In genomic region chr14:101360045-101360931, GRCh38 we compare ENCODE assay signal across 13 cellular contexts.
DNase-seq lines count a peak whose midpoint lies in the region; ATAC-seq and TF ChIP-seq lines count a peak whose summit lies in the region.
"Had no signal": no experiment of that assay in that cellular context is flagged by ENCODE, and none has a peak within 500 bp of the region (broad histone marks: within the 10 kb centered on the region; RNA-seq: fewer than 3 reads in every experiment).

No MANE protein-coding gene starts in this region.

- H3K27me3 ChIP-seq in DOHH2 (ENCODE audit: control insufficient read depth, low read length) (no peaks in the 10 kb centered on the region), brain microvascular endothelial cell (replicated peaks) (no peaks in the 10 kb centered on the region)

- H3K27ac ChIP-seq in DOHH2 (ENCODE audit: low read depth, low read length), result peak overlapping the region; percentile 99
- peak overlapping the region; percentile 60 for H3K27ac ChIP-seq in VCaP
- H3K27ac ChIP-seq in brain microvascular endothelial cell, result no peak overlapping the region

- H3K27ac Mint-ChIP-seq in activated naive CD8-positive, alpha-beta T cell treated with anti-CD3 and anti-CD28 coated beads for 36 hours, result no peak overlapping the region
- H3K27ac Mint-ChIP-seq: CD4-positive, CD25-positive, alpha-beta regulatory T cell; endodermal cell had no signal

- peak overlapping the region; percentile 74 for H3K4me3 ChIP-seq in DOHH2 (ENCODE audit: low read length)
- no peak overlapping the region for H3K4me3 ChIP-seq in brain microvascular endothelial cell (ENCODE audit: low read depth, low read length)
- H3K4me3 ChIP-seq: skin epidermis had no signal

- peak overlapping the region; percentile 98 for H3K4me2 ChIP-seq in DOHH2 (ENCODE audit: low read length)

- in situ Hi-C loops in brain microvascular endothelial cell (cut with HindIII; ENCODE audit: low pct_ligation_motif_present, low sequenced_read_pairs), result no loop called here

- H3K4me1 Mint-ChIP-seq in activated naive CD8-positive, alpha-beta T cell treated with anti-CD3 and anti-CD28 coated beads for 36 hours, result no peaks in the 10 kb centered on the region
- H3K4me1 Mint-ChIP-seq: CD4-positive, CD25-positive, alpha-beta regulatory T cell had no signal

- intact Hi-C loops in left colon (cut with DNase I, micrococcal nuclease), result no loop called here
- intact Hi-C loops in sciatic nerve (cut with DNase I), result no loop called here

- peaks cover 36% of the 10 kb centered on the region for H3F3A ChIP-seq in DOHH2 (ENCODE audit: control insufficient read depth, insufficient read depth)

- H3K4me1 ChIP-seq in DOHH2 (ENCODE audit: control insufficient read depth, low read length), result peaks cover 91% of the 10 kb centered on the region

- ATAC-seq in left colon, result peak; percentile 26
- ATAC-seq in sciatic nerve, result peak; percentile 50
- ATAC-seq: activated CD4-positive, CD25-positive, alpha-beta regulatory T cell treated with anti-CD3 and anti-CD28 coated beads, Interleukin-2, amount 50 U/mL, for 24 hours had no signal

- peaks cover 2% of the 10 kb centered on the region; the same call in 1 of the 2 replicates for H3K79me2 ChIP-seq in DOHH2 (ENCODE audit: control insufficient read depth, low read length)

- H3K36me3 ChIP-seq in DOHH2 (ENCODE audit: control insufficient read depth, low read length) (peaks cover 27% of the 10 kb centered on the region), brain microvascular endothelial cell (replicated peaks) (no peaks in the 10 kb centered on the region)

- no peaks in the 10 kb centered on the region for H4K20me1 ChIP-seq in DOHH2 (ENCODE audit: control insufficient read depth, insufficient read depth, low read depth, low read length)

- no peaks in the 10 kb centered on the region for H3K9me3 Mint-ChIP-seq in activated naive CD8-positive, alpha-beta T cell treated with anti-CD3 and anti-CD28 coated beads for 36 hours

- H3K9me2 ChIP-seq in DOHH2 (replicated peaks; ENCODE audit: control insufficient read depth, low read length), result no peaks in the 10 kb centered on the region

- DNase-seq in left colon, result peak; percentile 31 to 85
- peak; percentile 69 for DNase-seq in sciatic nerve (ENCODE audit: low spot score)
- no peak for DNase-seq in brain microvascular endothelial cell
- DNase-seq in hippocampal formation (lab: John Stamatoyannopoulos, UW), result no peak
- DNase-seq in activated naive CD8-positive, alpha-beta T cell treated with anti-CD3 and anti-CD28 coated beads for 36 hours, result no peak
- no peak for DNase-seq in NCI-H524 treated with DMSO at 0.1 percent for 48 hours (lab: John Stamatoyannopoulos, UW)
- DNase-seq: CD4-positive, CD25-positive, alpha-beta regulatory T cell; endodermal cell; NCI-H2081 had no signal

- no peak overlapping the region for H3K4me3 Mint-ChIP-seq in activated naive CD8-positive, alpha-beta T cell treated with anti-CD3 and anti-CD28 coated beads for 36 hours
- H3K4me3 Mint-ChIP-seq: CD4-positive, CD25-positive, alpha-beta regulatory T cell; endodermal cell had no signal

- H3K36me3 Mint-ChIP-seq in activated naive CD8-positive, alpha-beta T cell treated with anti-CD3 and anti-CD28 coated beads for 36 hours, result no peaks in the 10 kb centered on the region
- H3K36me3 Mint-ChIP-seq: CD4-positive, CD25-positive, alpha-beta regulatory T cell had no signal

- peaks cover 29% of the 10 kb centered on the region for H3K9me3 ChIP-seq in DOHH2 (ENCODE audit: control insufficient read depth, insufficient read depth, low read length)

- no peak for TF ChIP-seq CTCF in DOHH2 (IDR thresholded peaks at IDR 0.05; ENCODE audit: low read depth, low read length, poor library complexity, severe bottlenecking)
- TF ChIP-seq CTCF in VCaP (conservative IDR thresholded peaks at IDR 0.05), result no peak
- no peak for TF ChIP-seq CTCF in brain microvascular endothelial cell (IDR thresholded peaks at IDR 0.05; ENCODE audit: low read depth, low read length, missing control alignments)

- peaks cover 25% of the 10 kb centered on the region for H3K27me3 Mint-ChIP-seq in activated naive CD8-positive, alpha-beta T cell treated with anti-CD3 and anti-CD28 coated beads for 36 hours
- H3K27me3 Mint-ChIP-seq: CD4-positive, CD25-positive, alpha-beta regulatory T cell had no signal

Comparison
In these comparisons a context has a peak if more than half of its experiments do, and no peak if none do; other contexts are left out.
1. DNase-seq: peak in left colon (2 of 2) and sciatic nerve (single experiment); none in brain microvascular endothelial cell (single experiment), hippocampal formation (0 of 2), activated naive CD8-positive, alpha-beta T cell treated with anti-CD3 and anti-CD28 coated beads for 36 hours (single experiment) and NCI-H524 treated with DMSO at 0.1 percent for 48 hours (single experiment).